Comparison of ENCODE assay signal across 8 cellular contexts in the genomic region with DNA sequence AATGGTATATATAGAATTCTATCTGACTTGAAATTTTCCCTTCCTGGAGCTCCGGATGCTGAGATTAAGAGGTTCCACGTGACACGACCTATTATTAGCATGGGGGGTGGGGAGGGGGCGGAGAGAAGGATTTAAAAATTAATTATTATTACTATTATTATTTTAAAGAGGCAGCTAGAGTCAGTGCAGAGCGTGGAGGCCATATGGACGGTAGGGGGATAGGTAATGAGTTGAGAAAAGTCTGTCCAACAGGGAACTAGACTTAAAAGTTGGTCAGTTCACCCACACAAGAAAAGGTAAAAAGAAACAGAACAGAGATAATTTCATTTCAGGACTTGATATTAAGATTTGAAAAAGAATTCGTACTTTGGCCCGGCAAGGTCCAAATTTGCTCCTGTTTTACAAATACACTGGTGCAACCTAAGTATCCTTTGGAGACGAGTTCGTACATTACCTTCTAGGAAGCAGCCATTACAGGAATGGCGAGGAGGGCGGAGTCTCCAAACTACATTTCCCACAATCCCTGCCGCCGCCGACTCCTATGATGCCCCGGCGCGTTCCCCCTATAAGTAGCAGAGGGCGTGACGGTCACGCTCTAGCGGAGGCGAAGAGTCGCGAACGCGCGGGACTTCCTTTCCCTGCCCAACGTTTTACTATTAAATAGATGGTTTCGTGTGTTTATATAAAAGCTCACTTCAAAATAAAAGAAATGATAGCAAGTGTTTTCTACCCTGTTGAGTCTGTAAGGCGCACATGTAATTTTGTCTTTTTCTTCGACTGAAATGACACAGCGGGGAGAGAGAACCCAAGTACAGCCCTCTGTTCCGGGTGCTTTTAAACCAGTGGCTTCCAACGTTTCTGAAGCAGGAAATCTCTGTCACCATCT. TPM values are rescaled to one million over a fixed set of nuclear protein-coding genes. Genes with fewer than 3 reads are reported as not detected.
DNase-seq lines count a peak whose midpoint lies in the region; ATAC-seq and TF ChIP-seq lines count a peak whose summit lies in the region.

A gene with protein sequence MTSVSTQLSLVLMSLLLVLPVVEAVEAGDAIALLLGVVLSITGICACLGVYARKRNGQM (minus strand): TSS at position 481 of the 886 bp plus-strand sequence. CDS start 976 bp downstream, outside the sequence.

- peak; percentile 48 to 56 for TF ChIP-seq POLR2A in gastroesophageal sphincter (IDR thresholded peaks at IDR 0.05)

- no peak for TF ChIP-seq CTCF in HEK293 (tag by site-specific recombination; IDR thresholded peaks at IDR 0.05)
- TF ChIP-seq CTCF in gastroesophageal sphincter (IDR thresholded peaks at IDR 0.05) = no peak

- H3K27me3 ChIP-seq in gastroesophageal sphincter = no peaks in the 10 kb centered on the region

- no peak for TF ChIP-seq EP300 in gastroesophageal sphincter (IDR thresholded peaks at IDR 0.05)

- peaks cover 0 to 14% of the 10 kb centered on the region in 2 experiments; a peak in 1 of 3 replicates for H3K36me3 ChIP-seq in HEK293 (ENCODE audit: control insufficient read depth in 2 of 2, insufficient read depth in 1 of 2, low read length in 2 of 2)
- H3K36me3 ChIP-seq in gastroesophageal sphincter = peaks cover 0 to 18% of the 10 kb centered on the region in 2 donors

- in situ Hi-C loops in SK-MEL-5 (cut with HindIII; ENCODE audit: low pct_unique_long_range_greater_than_20kb, low sequenced_read_pairs) = no loop called here

- peak; percentile 85 for DNase-seq in GDM1 (lab: John Stamatoyannopoulos, UW)
- peak; percentile 92 for DNase-seq in MV-4-11 (lab: John Stamatoyannopoulos, UW)
- DNase-seq in SK-MEL-5 (ENCODE audit: low read depth, low spot score) = peak; percentile 95
- peak; percentile 89 for DNase-seq in activated naive CD4-positive, alpha-beta T cell treated with Interleukin-2 at 50 U/mL for 16 hours
- peak; percentile 55 for DNase-seq in non-pigmented ciliary epithelial cell (ENCODE audit: low read depth)
- DNase-seq in superior temporal gyrus (ENCODE audit: extremely low spot score) = peak; percentile 97

- H3K4me3 ChIP-seq in HEK293 (ENCODE audit: low read depth, low read length) (peak within 1 kb of the TSS; percentile 61), gastroesophageal sphincter (peak within 1 kb of the TSS; percentile 55 to 99)

- CTCF ChIA-PET in HEK293 (lab: Yijun Ruan, JAX) = interaction anchor here (0.6 kb wide), 1 partner anchor 17 kb away, joined by 4 read pairs; no protein-coding TSS in a partner anchor

- peak; percentile 99 for ATAC-seq in gastroesophageal sphincter

- no peaks in the 10 kb centered on the region for H3K4me1 ChIP-seq in HEK293 (ENCODE audit: control insufficient read depth, insufficient read depth, low read length)
- peaks cover 0 to 13% (median 3%) of the 10 kb centered on the region in 3 donors for H3K4me1 ChIP-seq in gastroesophageal sphincter

- 0 to 2% methylated on average over 8 to 35 of the region's 35 CpGs for WGBS in gastroesophageal sphincter (ENCODE audit: low coverage in 1 of 2), 2 donors

- POLR2A ChIA-PET in HEK293 (lab: Yijun Ruan, JAX) = interaction anchor here (0.6 to 1.2 kb wide), 5 partner anchors 23 to 188 kb away, joined by 3 to 6 read pairs (median 5); partner anchors contain the start of gene GPR85

- H3K9me3 ChIP-seq in HEK293 (ENCODE audit: control insufficient read depth, insufficient read depth, low read depth, low read length) = no peaks in the 10 kb centered on the region
- no peaks in the 10 kb centered on the region for H3K9me3 ChIP-seq in gastroesophageal sphincter

- H3K27ac ChIP-seq in HEK293 (ENCODE audit: extremely low read depth, low read depth, low read length) (0 out of 2 replicates have a peak within 1 kb of the TSS, but pooled peaks have one; percentile 14), gastroesophageal sphincter (peak within 1 kb of the TSS; percentile 44 to 78 (median 67))

TF ChIP-seq in HEK293, 187 proteins besides CTCF, POLR2A, EP300 and RAD21 (continues in another document):
- TF ChIP-seq ZNF169 (tag by site-specific recombination; IDR thresholded peaks at IDR 0.05) (no peak), IKZF3 (tag by site-specific recombination; IDR thresholded peaks at IDR 0.05) (no peak), ZNF660 (tag by site-specific recombination; IDR thresholded peaks at IDR 0.05) (peak; percentile 44; the same call in 1 of the 2 replicates), MYNN (tag by site-specific recombination; IDR thresholded peaks at IDR 0.05; ENCODE audit: borderline replicate concordance) (peak; percentile 81), ZNF133 (tag by site-specific recombination; IDR thresholded peaks at IDR 0.05) (no peak), ZNF26 (tag by site-specific recombination; IDR thresholded peaks at IDR 0.05) (no peak), ZFP37 (tag by site-specific recombination; IDR thresholded peaks at IDR 0.05) (no peak), ZSCAN5A (tag by site-specific recombination; IDR thresholded peaks at IDR 0.05) (no peak), ZNF202 (tag by site-specific recombination; IDR thresholded peaks at IDR 0.05; ENCODE audit: borderline replicate concordance) (no peak), TCF7L2 (IDR thresholded peaks at IDR 0.05; ENCODE audit: borderline replicate concordance, low read depth, low read length) (no peak), ZNF549 (tag by site-specific recombination; IDR thresholded peaks at IDR 0.05) (no peak), ZNF747 (tag by site-specific recombination; IDR thresholded peaks at IDR 0.05) (no peak), ZNF610 (tag by site-specific recombination; IDR thresholded peaks at IDR 0.05; ENCODE audit: borderline replicate concordance) (no peak), ZNF677 (tag by site-specific recombination; IDR thresholded peaks at IDR 0.05) (no peak)
- TF ChIP-seq, protein P1, sequence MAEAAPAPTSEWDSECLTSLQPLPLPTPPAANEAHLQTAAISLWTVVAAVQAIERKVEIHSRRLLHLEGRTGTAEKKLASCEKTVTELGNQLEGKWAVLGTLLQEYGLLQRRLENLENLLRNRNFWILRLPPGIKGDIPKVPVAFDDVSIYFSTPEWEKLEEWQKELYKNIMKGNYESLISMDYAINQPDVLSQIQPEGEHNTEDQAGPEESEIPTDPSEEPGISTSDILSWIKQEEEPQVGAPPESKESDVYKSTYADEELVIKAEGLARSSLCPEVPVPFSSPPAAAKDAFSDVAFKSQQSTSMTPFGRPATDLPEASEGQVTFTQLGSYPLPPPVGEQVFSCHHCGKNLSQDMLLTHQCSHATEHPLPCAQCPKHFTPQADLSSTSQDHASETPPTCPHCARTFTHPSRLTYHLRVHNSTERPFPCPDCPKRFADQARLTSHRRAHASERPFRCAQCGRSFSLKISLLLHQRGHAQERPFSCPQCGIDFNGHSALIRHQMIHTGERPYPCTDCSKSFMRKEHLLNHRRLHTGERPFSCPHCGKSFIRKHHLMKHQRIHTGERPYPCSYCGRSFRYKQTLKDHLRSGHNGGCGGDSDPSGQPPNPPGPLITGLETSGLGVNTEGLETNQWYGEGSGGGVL (tag by site-specific recombination; IDR thresholded peaks at IDR 0.05) = no peak

RNA-seq across cellular contexts. Expression of the gene that starts here (rescaled TPM):
- total RNA-seq in SK-MEL-5 (2014; rRNA removed; shearing (Covaris generic)) = 234 and 248 TPM in 2 replicates
- 102 and 114 TPM in 2 replicates for polyA plus RNA-seq in SK-MEL-5 (2015; cell fraction: cytosol; rRNA removed)
- polyA plus RNA-seq in SK-MEL-5 (2015; cell fraction: nucleus; rRNA removed) = 60.3 and 74.5 TPM in 2 replicates
- 10 to 100 TPM; 36.2 to 53.1 (median 44.0) TPM for total RNA-seq in gastroesophageal sphincter

Comparison
In these comparisons a context has a peak if more than half of its experiments do, and no peak if none do; other contexts are left out.
1. Peak in every context shown above with its lines: DNase-seq, ATAC-seq, H3K4me3 ChIP-seq and H3K27ac ChIP-seq.